21 cellular contexts compared by ENCODE assay signal in genomic region chr12:118361889-118362288, GRCh38.
"Had no signal": no experiment of that assay in that cellular context is flagged by ENCODE, and none has a peak within 500 bp of the region (broad histone marks: within the 10 kb centered on the region; RNA-seq: fewer than 3 reads in every experiment).

No MANE protein-coding gene starts in this region.

- H3K9me3 ChIP-seq: esophagus muscularis mucosa, left lung, transverse colon had no signal

- H3K36me3 ChIP-seq: esophagus muscularis mucosa, left lung, transverse colon had no signal

- H2AFZ ChIP-seq: hepatocyte had no signal

- DNase-seq: activated CD4-positive, alpha-beta T cell treated with anti-CD3 and anti-CD28 coated beads for 1 hour; activated CD4-positive, alpha-beta T cell treated with anti-CD3 and anti-CD28 coated beads, Interleukin-2, amount 50 U/mL, for 1 hour; activated CD8-positive, alpha-beta T cell treated with anti-CD3 and anti-CD28 coated beads, Interleukin-2, amount 10 ng/mL, durations not matched to agents 7 days and 5 days; activated T-cell treated with anti-CD3 and anti-CD28 coated beads, Interleukin-2, amount 50 U/mL, for 1 hour; aorta; dorsolateral prefrontal cortex; effector memory CD8-positive, alpha-beta T cell; glutamatergic neuron; immature natural killer cell; kidney glomerular epithelial cell; left lung; naive thymus-derived CD4-positive, alpha-beta T cell; small intestine; stimulated activated CD4-positive, alpha-beta T cell treated with anti-CD3 and anti-CD28 coated beads, Interleukin-15, amount 100 ng/mL, for 24 hours; transverse colon had no signal

- ATAC-seq: activated CD8-positive, alpha-beta T cell treated with anti-CD3 and anti-CD28 coated beads, Interleukin-2, amount 10 ng/mL, durations not matched to agents 7 days and 5 days; activated naive CD4-positive, alpha-beta T cell treated with anti-CD3 and anti-CD28 coated beads, Interleukin-2, amount 50 U/mL, for 72 hours; effector memory CD8-positive, alpha-beta T cell; left lung; naive thymus-derived CD4-positive, alpha-beta T cell; sciatic nerve; stimulated activated memory B cell treated with anti-CD40 and anti-IgM and Interleukin-4, amounts not matched to agents 10 μg/mL and 1 μg/mL and 100 μg/mL, for 72 hours had no signal

- H3K4me2 ChIP-seq: hepatocyte had no signal

- H3K4me3 ChIP-seq: dorsolateral prefrontal cortex, esophagus muscularis mucosa, hepatocyte, left lung, lung, transverse colon had no signal

- H3K27me3 ChIP-seq: dorsolateral prefrontal cortex, esophagus muscularis mucosa, hepatocyte, left lung, transverse colon had no signal

- H3K27ac ChIP-seq: esophagus muscularis mucosa, hepatocyte, transverse colon had no signal
